7 cellular contexts compared by ENCODE assay signal in genomic region chr10:46512725-46513124, GRCh38. TPM values are rescaled to one million over a fixed set of nuclear protein-coding genes. Genes with fewer than 3 reads are reported as not detected.
"Had no signal": no experiment of that assay in that cellular context is flagged by ENCODE, and none has a peak within 500 bp of the region (broad histone marks: within the 10 kb centered on the region; RNA-seq: fewer than 3 reads in every experiment).

No MANE protein-coding gene starts in this region.

RNA-seq across cellular contexts. Expression of gene GPRIN2, which starts 43.7 kb away (rescaled TPM):
- total RNA-seq: GM23248, H4, HFFc6 had no signal

RNA-seq across cellular contexts. Expression of gene NPY4R, which starts 47.0 kb away (rescaled TPM):
- total RNA-seq: GM23248, GM23338, H1, H4, H7, H9 had no signal
